Comparison of ENCODE assay signal across 13 cellular contexts in the genomic region with DNA sequence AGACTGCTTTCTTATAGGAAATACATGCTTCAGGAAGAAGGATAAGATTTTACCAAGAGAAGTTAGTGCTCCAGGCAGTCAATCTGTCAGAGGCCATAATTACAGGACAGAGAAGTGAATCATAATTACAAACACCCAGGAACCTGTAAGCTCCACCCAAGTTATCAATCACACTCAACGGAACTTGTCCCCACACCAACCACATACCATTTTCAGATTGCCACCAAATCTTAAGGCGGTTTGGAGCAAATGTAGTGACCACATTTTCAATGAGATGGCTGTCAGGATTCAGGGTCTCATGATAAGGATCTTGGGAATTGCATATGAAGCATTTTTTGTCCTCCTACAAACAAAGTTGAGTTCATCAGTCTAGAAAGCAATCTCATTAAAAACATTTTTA. TPM values are rescaled to one million over a fixed set of nuclear protein-coding genes. Genes with fewer than 3 reads are reported as not detected.
A peak's percentile ranks its signal among the peaks of the same experiment; 100 is the strongest.
DNase-seq lines count a peak whose midpoint lies in the region; ATAC-seq, FAIRE-seq and TF ChIP-seq lines count a peak whose summit lies in the region.
"Had no signal": no experiment of that assay in that cellular context is flagged by ENCODE, and none has a peak within 500 bp of the region (broad histone marks: within the 10 kb centered on the region; RNA-seq: fewer than 3 reads in every experiment).

No MANE protein-coding gene starts in this region.

- no peak for DNase-seq in HFF-Myc (ENCODE audit: extremely low read depth, low read depth)
- peak; percentile 40 for DNase-seq in RKO (ENCODE audit: low spot score)
- peak; percentile 59 for DNase-seq in renal cortical epithelial cell (ENCODE audit: low read depth)
- no peak for DNase-seq in GM12891 (ENCODE audit: insufficient read length, low spot score)
- DNase-seq in HEK293T (ENCODE audit: extremely low spot score), result no peak
- DNase-seq in NK-92 (lab: John Stamatoyannopoulos, UW; ENCODE audit: unreplicated experiment), result no peak
- DNase-seq: activated effector memory CD4-positive, alpha-beta T cell treated with anti-CD3 and anti-CD28 coated beads, Interleukin-2, amount 50 U/mL, for 16 hours; NCI-H146; NK-92 treated with Interleukin-12 subunit alpha and Interleukin-12 subunit beta, amount 100 ng/mL, for 24 hours had no signal

- TF ChIP-seq CTCF in HFF-Myc (IDR thresholded peaks at IDR 0.05; ENCODE audit: low read depth, low read length, missing control alignments), result no peak

- no peak for FAIRE-seq in GM12891 (lab: Jason Lieb, UNC)

- TF ChIP-seq POLR2A in GM12891 (IDR thresholded peaks at IDR 0.05; ENCODE audit: low read depth, low read length), result no peak

- CTCF ChIA-PET in HEK293T (lab: Yijun Ruan, JAX), result interaction anchor here (1.3 kb wide), 1 partner anchor 80 kb away, joined by 6 read pairs; no protein-coding TSS in a partner anchor

- POLR2A ChIA-PET in HEK293T (lab: Yijun Ruan, JAX), result no interaction called here

- ATAC-seq in esophagus mucosa (peak; percentile 52), HG02840 (IDR thresholded peaks at IDR 0.05; ENCODE audit: low FRiP score, unreplicated experiment) (no peak)

- peak overlapping the region; percentile 94 for H3K4me3 ChIP-seq in HFF-Myc (replicated peaks; ENCODE audit: low read depth, low read length)
- H3K4me3 ChIP-seq: HAP-1, right atrium auricular region had no signal

TF ChIP-seq in GM12891, 5 proteins besides CTCF, POLR2A, EP300 and RAD21:
- TF ChIP-seq SPI1 (IDR thresholded peaks at IDR 0.05; ENCODE audit: low read depth, low read length), result no peak

TF ChIP-seq in HEK293T, 16 proteins besides CTCF, POLR2A, EP300 and RAD21:
- TF ChIP-seq HDGF (IDR thresholded peaks at IDR 0.05; ENCODE audit: borderline replicate concordance), result no peak
- TF ChIP-seq CTBP1 (IDR thresholded peaks at IDR 0.05; ENCODE audit: borderline replicate concordance), result no peak
- no peak for TF ChIP-seq NFRKB (IDR thresholded peaks at IDR 0.05)
- TF ChIP-seq BHLHE40 (IDR thresholded peaks at IDR 0.05; ENCODE audit: borderline replicate concordance), result no peak
- no peak for TF ChIP-seq ARNT (IDR thresholded peaks at IDR 0.05)
- TF ChIP-seq, protein P1, sequence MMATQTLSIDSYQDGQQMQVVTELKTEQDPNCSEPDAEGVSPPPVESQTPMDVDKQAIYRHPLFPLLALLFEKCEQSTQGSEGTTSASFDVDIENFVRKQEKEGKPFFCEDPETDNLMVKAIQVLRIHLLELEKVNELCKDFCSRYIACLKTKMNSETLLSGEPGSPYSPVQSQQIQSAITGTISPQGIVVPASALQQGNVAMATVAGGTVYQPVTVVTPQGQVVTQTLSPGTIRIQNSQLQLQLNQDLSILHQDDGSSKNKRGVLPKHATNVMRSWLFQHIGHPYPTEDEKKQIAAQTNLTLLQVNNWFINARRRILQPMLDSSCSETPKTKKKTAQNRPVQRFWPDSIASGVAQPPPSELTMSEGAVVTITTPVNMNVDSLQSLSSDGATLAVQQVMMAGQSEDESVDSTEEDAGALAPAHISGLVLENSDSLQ (IDR thresholded peaks at IDR 0.05), result no peak
- TF ChIP-seq L3MBTL2 (conservative IDR thresholded peaks at IDR 0.05), result no peak
- no peak for TF ChIP-seq FOXK2 (IDR thresholded peaks at IDR 0.05)

RNA-seq across cellular contexts. Expression of a gene that starts 4.8 kb away (rescaled TPM):
- 35.0 TPM for total RNA-seq in esophagus mucosa
- 188 and 329 TPM in 2 replicates for total RNA-seq in renal cortical epithelial cell
- polyA plus RNA-seq in GM12891 (2012; ENCODE audit: low read depth, missing spikeins), result 0.30 TPM

Comparison
In these comparisons a context has a peak if more than half of its experiments do, and no peak if none do; other contexts are left out.
1. DNase-seq: peak in RKO (single experiment) and renal cortical epithelial cell (single experiment); none in HFF-Myc (single experiment), GM12891 (single experiment), HEK293T (single experiment) and NK-92 (single experiment).